ENCODE assay signal across 1 cellular context in the genomic region with DNA sequence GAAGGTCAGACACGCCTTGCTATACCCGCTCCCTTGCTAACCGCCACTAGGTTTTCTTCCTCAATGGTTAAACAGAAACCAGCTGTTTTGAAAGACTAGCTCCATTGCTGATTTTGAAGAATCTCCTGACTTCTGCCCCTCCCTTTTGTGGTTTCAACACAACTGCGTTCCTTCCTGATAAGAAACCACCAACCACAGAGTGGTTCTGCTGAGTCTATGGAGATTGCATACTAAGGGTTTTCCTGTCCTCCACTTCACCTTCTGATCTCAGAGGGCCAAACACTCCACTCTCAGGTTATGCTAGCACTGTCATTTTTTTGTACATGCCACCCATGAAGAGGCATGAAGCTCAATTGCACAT.
TF ChIP-seq lines count a peak whose summit lies in the region.

No MANE protein-coding gene starts in this region.

TF ChIP-seq in WTC11, 78 proteins besides CTCF, POLR2A, EP300 and RAD21 (continued from another document):
- TF ChIP-seq RELA (CRISPR knock-in tag; IDR thresholded peaks at IDR 0.05; ENCODE audit: borderline replicate concordance): no peak
- TF ChIP-seq NR2C2 (CRISPR knock-in tag; IDR thresholded peaks at IDR 0.05): no peak
- TF ChIP-seq SMAD4 (CRISPR knock-in tag; IDR thresholded peaks at IDR 0.05): no peak
- no peak for TF ChIP-seq NFE2L1 (CRISPR knock-in tag; IDR thresholded peaks at IDR 0.05)
- TF ChIP-seq MXD4 (CRISPR knock-in tag; IDR thresholded peaks at IDR 0.05; ENCODE audit: borderline replicate concordance): no peak
TF ChIP-seq in WTC11: peak in this region for 0.
